8 cellular contexts compared by ENCODE assay signal in genomic region chr9:83705219-83705651, GRCh38. TPM values are rescaled to one million over a fixed set of nuclear protein-coding genes. Genes with fewer than 3 reads are reported as not detected.
DNase-seq lines count a peak whose midpoint lies in the region; TF ChIP-seq lines count a peak whose summit lies in the region.
"Not testable (repeated sequence)": the region's sequence is repeated elsewhere in the genome, so short reads cannot be mapped to it uniquely, and the experiment has no call there.

No MANE protein-coding gene starts in this region.

- H3K27ac ChIP-seq in subcutaneous abdominal adipose tissue (ENCODE audit: low read depth, low read length), result peak overlapping the region; percentile 100

- intact Hi-C loops in Calu3 (cut with micrococcal nuclease; ENCODE audit: unreplicated experiment), result not testable (repeated sequence)

- H3K9me3 ChIP-seq in neuron (ENCODE audit: low read length); subcutaneous abdominal adipose tissue (ENCODE audit: control insufficient read depth in 5 of 5, low read length in 5 of 5): not testable (repeated sequence)

- peaks cover 16% of the 10 kb centered on the region for H3K4me1 ChIP-seq in neuron (ENCODE audit: insufficient read depth, low read length)
- peaks cover 3 to 55% (median 44%) of the 10 kb centered on the region in 5 donors for H3K4me1 ChIP-seq in subcutaneous abdominal adipose tissue (ENCODE audit: control insufficient read depth in 5 of 5, insufficient read depth in 5 of 5, low read length in 5 of 5)

- H3K27ac Mint-ChIP-seq in Calu3 (ENCODE audit: unreplicated experiment) (peak overlapping the region; percentile 71), IgD-negative memory B cell (peak overlapping the region in 2 of 3 donors; percentile 87 to 98), brain (peak overlapping the region in 3 of 5 experiments; percentile 87 to 100 (median 100))
- H3K27ac Mint-ChIP-seq in T-helper 1 cell treated with Interleukin-12 subunit alpha and Interleukin-12 subunit beta and Interleukin-4 antibody, amounts not matched to agents 30 μg/mL and 1 μg/mL, for 36 hours, result peak overlapping the region; percentile 67

- H2AFZ ChIP-seq in neuron (ENCODE audit: low read depth, low read length), result not testable (repeated sequence)

- H3K4me3 ChIP-seq in neuron (ENCODE audit: low read length) (peak overlapping the region; percentile 75), subcutaneous abdominal adipose tissue (ENCODE audit: low read depth in 1 of 5, low read length in 5 of 5) (peak overlapping the region in 2 of 5 donors; percentile 89 to 94)

- TF ChIP-seq CTCF in Calu3 (IDR thresholded peaks at IDR 0.05; ENCODE audit: unreplicated experiment); brain (conservative IDR thresholded peaks at IDR 0.05): not testable (repeated sequence)

- H3K27me3 Mint-ChIP-seq in Calu3 (ENCODE audit: unreplicated experiment); IgD-negative memory B cell; T-helper 1 cell treated with Interleukin-12 subunit alpha and Interleukin-12 subunit beta and Interleukin-4 antibody, amounts not matched to agents 30 μg/mL and 1 μg/mL, for 36 hours (ENCODE audit: low read depth): not testable (repeated sequence)
- H3K27me3 Mint-ChIP-seq in brain, result peaks cover 13% of the 10 kb centered on the region

- H3K36me3 ChIP-seq in neuron (ENCODE audit: insufficient read depth, low read length); subcutaneous abdominal adipose tissue (ENCODE audit: control insufficient read depth in 5 of 5, insufficient read depth in 5 of 5, low read length in 5 of 5): not testable (repeated sequence)

- not testable (repeated sequence) for BruUV-seq in Calu3 (replicated peaks; lab: Mats Ljungman, UMichigan)

- CTCF ChIA-PET in Calu3 (lab: Charles Lee), result interaction anchor here (0.6 to 0.7 kb wide), 3 partner anchors 43 to 1099 kb away, joined by 3 to 5 read pairs (median 4); no protein-coding TSS in a partner anchor

- H3K9me3 Mint-ChIP-seq in Calu3 (ENCODE audit: low read depth, unreplicated experiment); IgD-negative memory B cell; T-helper 1 cell treated with Interleukin-12 subunit alpha and Interleukin-12 subunit beta and Interleukin-4 antibody, amounts not matched to agents 30 μg/mL and 1 μg/mL, for 36 hours: not testable (repeated sequence)
- H3K9me3 Mint-ChIP-seq in brain, result peaks cover 3 to 11% (median 7%) of the 10 kb centered on the region in 5 experiments

- DNase-seq in Calu3 (peak; percentile 0), iris pigment epithelial cell (ENCODE audit: low read depth) (peak; percentile 27)
- peak; percentile 27 to 29 for DNase-seq in activated T-cell treated with anti-CD3 and anti-CD28 coated beads, Interleukin-2, amount 50 U/mL, for 48 hours

- not testable (repeated sequence) for H3K27me3 ChIP-seq in neuron (ENCODE audit: insufficient read depth, low read length); subcutaneous abdominal adipose tissue (ENCODE audit: control insufficient read depth in 5 of 5, insufficient read depth in 4 of 5, low read length in 5 of 5)

- H3K36me3 Mint-ChIP-seq in Calu3 (ENCODE audit: insufficient read depth, unreplicated experiment), result peaks cover 42% of the 10 kb centered on the region
- H3K36me3 Mint-ChIP-seq in IgD-negative memory B cell, result not testable (repeated sequence)
- H3K36me3 Mint-ChIP-seq in T-helper 1 cell treated with Interleukin-12 subunit alpha and Interleukin-12 subunit beta and Interleukin-4 antibody, amounts not matched to agents 30 μg/mL and 1 μg/mL, for 36 hours (ENCODE audit: low read depth), result peaks cover 14% of the 10 kb centered on the region
- H3K36me3 Mint-ChIP-seq in brain, result peaks cover 40% of the 10 kb centered on the region

- H3K4me1 Mint-ChIP-seq in Calu3 (ENCODE audit: low read depth, unreplicated experiment) (peaks cover 31% of the 10 kb centered on the region), IgD-negative memory B cell (peaks cover 46 to 50% (median 50%) of the 10 kb centered on the region in 3 donors), brain (peaks cover 71% of the 10 kb centered on the region)
- peaks cover 43% of the 10 kb centered on the region for H3K4me1 Mint-ChIP-seq in T-helper 1 cell treated with Interleukin-12 subunit alpha and Interleukin-12 subunit beta and Interleukin-4 antibody, amounts not matched to agents 30 μg/mL and 1 μg/mL, for 36 hours (ENCODE audit: low read depth)

- not testable (repeated sequence) for H3K9ac ChIP-seq in subcutaneous abdominal adipose tissue (ENCODE audit: low read length in 5 of 5)

- H3K4me3 Mint-ChIP-seq in Calu3 (ENCODE audit: low read depth, unreplicated experiment) (peak overlapping the region; percentile 86), IgD-negative memory B cell (peak overlapping the region; percentile 95 to 100 (median 97)), brain (peak overlapping the region; percentile 89 to 99 (median 96))
- H3K4me3 Mint-ChIP-seq in T-helper 1 cell treated with Interleukin-12 subunit alpha and Interleukin-12 subunit beta and Interleukin-4 antibody, amounts not matched to agents 30 μg/mL and 1 μg/mL, for 36 hours, result peak overlapping the region; percentile 86

RNA-seq across cellular contexts. Expression of gene UBQLN1, which starts 2.5 kb away (rescaled TPM):
- 108 and 121 TPM in 2 replicates for total RNA-seq in Calu3 (2022)
- polyA plus RNA-seq in IgD-negative memory B cell, result 76.6 TPM
- polyA plus RNA-seq in brain (ENCODE audit: insufficient read depth, low read depth, low replicate concordance), result 136 TPM
